Comparison of ENCODE assay signal across 2 cellular contexts in the genomic region with DNA sequence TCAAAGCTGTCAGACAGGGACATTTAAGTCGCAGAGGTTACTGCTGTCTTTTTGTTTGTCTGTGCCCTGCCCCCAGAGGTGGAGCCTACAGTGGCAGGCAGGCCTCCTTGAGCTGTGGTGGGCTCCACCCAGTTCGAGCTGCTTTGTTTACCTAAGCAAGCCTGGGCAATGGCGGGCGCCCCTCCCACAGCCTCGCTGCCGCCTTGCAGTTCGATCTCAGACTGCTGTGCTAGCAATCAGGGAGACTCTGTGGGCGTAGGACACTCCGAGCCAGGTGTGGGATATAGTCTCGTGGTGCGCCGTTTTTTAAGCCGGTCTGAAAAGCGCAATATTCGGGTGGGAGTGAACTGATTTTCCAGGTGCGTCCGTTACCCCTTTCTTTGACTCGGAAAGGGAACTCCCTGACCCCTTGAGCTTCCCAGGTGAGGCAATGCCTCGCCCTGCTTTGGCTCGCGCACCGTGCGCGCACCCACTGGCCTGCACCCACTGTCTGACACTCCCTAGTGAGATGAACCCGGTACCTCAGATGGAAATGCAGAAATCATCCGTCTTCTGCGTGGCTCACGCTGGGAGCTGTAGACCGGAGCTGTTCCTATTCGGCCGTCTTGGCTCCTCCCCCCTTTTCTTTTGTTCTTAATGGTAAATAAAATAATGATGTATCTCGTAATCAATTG. TPM values are rescaled to one million over a fixed set of nuclear protein-coding genes. Genes with fewer than 3 reads are reported as not detected.
"Had no signal": no experiment of that assay in that cellular context is flagged by ENCODE, and none has a peak within 500 bp of the region (broad histone marks: within the 10 kb centered on the region; RNA-seq: fewer than 3 reads in every experiment).

No MANE protein-coding gene starts in this region.

RNA-seq across cellular contexts. Expression of a gene that starts 25.1 kb away (rescaled TPM):
- total RNA-seq: fibroblast of villous mesenchyme; natural killer cell treated with Interleukin-12 subunit alpha and Interleukin-12 subunit beta and Interleukin-15 and Interleukin-18, amount 100 ng/mL, for 72 hours had no signal
